ENCODE assay signal across 9 cellular contexts in the genomic region with DNA sequence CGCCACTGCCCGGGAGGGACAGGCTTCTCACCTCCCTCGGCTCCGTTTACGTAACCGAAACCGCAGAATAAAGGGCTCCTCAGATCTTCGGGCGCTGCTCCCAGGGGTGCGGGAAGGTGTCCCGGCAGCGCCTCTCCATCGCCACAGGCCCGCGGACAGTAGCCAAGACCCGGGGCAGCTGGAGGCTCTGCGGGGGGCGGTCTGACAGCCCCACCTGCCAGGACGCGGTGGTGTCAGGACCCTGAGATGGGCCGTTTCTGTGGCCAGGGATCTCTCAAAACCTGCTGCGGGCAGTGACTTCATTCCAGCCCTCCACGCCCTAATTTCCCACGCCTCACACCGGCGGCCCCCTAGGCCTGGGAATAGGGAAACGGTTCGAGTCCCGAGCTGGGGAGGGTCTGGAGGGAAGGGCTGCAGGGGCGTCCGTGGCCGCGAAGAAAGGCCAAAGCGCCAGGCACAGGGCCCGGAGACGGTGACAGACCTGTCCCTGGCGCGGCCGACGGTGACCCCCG. TPM values are rescaled to one million over a fixed set of nuclear protein-coding genes. Genes with fewer than 3 reads are reported as not detected.
DNase-seq lines count a peak whose midpoint lies in the region; ATAC-seq and TF ChIP-seq lines count a peak whose summit lies in the region.
"Not testable (repeated sequence)": the region's sequence is repeated elsewhere in the genome, so short reads cannot be mapped to it uniquely, and the experiment has no call there.
"Had no signal": no experiment of that assay in that cellular context is flagged by ENCODE, and none has a peak within 500 bp of the region (broad histone marks: within the 10 kb centered on the region; RNA-seq: fewer than 3 reads in every experiment).

No MANE protein-coding gene starts in this region.

- not testable (repeated sequence) for H3K9me3 ChIP-seq in CD8-positive, alpha-beta memory T cell (ENCODE audit: low read length); SK-N-SH; breast epithelium; left ventricle myocardium inferior (replicated peaks); naive thymus-derived CD4-positive, alpha-beta T cell (ENCODE audit: control insufficient read depth in 2 of 3, low read length in 3 of 3); stomach smooth muscle (ENCODE audit: control insufficient read depth in 2 of 2, low read length in 2 of 2)

- H3K9me3 Mint-ChIP-seq in CD8-positive, alpha-beta memory T cell; naive thymus-derived CD4-positive, alpha-beta T cell: not testable (repeated sequence)

- H3K4me1 Mint-ChIP-seq in CD8-positive, alpha-beta memory T cell; naive thymus-derived CD4-positive, alpha-beta T cell: not testable (repeated sequence)

- not testable (repeated sequence) for H3K27ac ChIP-seq in CD8-positive, alpha-beta memory T cell (ENCODE audit: low read depth, low read length); SK-N-SH (ENCODE audit: low read depth in 2 of 2, low read length in 1 of 2); naive thymus-derived CD4-positive, alpha-beta T cell (ENCODE audit: low read depth, low read length); stomach smooth muscle (ENCODE audit: low read length)
- H3K27ac ChIP-seq in breast epithelium (peak overlapping the region in 1 of 2 donors; percentile 68), left ventricle myocardium inferior (replicated peaks) (peak overlapping the region; percentile 87)

- TF ChIP-seq EP300 in SK-N-SH (IDR thresholded peaks at IDR 0.05; ENCODE audit: borderline replicate concordance in 1 of 2, low read depth in 1 of 2, low read length in 1 of 2), result not testable (repeated sequence)

- not testable (repeated sequence) for H3K4me3 ChIP-seq in CD8-positive, alpha-beta memory T cell (ENCODE audit: low read length)
- H3K4me3 ChIP-seq in SK-N-SH (ENCODE audit: low read depth in 2 of 2, low read length in 1 of 2) (peak overlapping the region in 1 of 2 experiments; percentile 41; a peak in 2 of 4 replicates), breast epithelium (peak overlapping the region; percentile 49 to 86 (median 58)), left ventricle myocardium inferior (peak overlapping the region; percentile 75), stomach smooth muscle (ENCODE audit: low read length in 2 of 2) (peak overlapping the region; percentile 43 to 74)
- H3K4me3 ChIP-seq in naive thymus-derived CD4-positive, alpha-beta T cell (ENCODE audit: low read length), result peak overlapping the region; percentile 24

- H3K4me3 Mint-ChIP-seq in CD8-positive, alpha-beta memory T cell, result peak overlapping the region; percentile 11 to 81 (median 68)
- peak overlapping the region; percentile 27 to 81 (median 60) for H3K4me3 Mint-ChIP-seq in naive thymus-derived CD4-positive, alpha-beta T cell

- peak in 3 of 5 donors; percentile 21 to 56 (median 42) for DNase-seq in CD8-positive, alpha-beta memory T cell
- DNase-seq in SK-N-SH, result peak; percentile 51
- DNase-seq in breast epithelium (ENCODE audit: low spot score in 2 of 2); left ventricle myocardium inferior: not testable (repeated sequence)
- peak in 2 of 9 donors; percentile 31 to 34 for DNase-seq in naive thymus-derived CD4-positive, alpha-beta T cell

- H3K9me2 ChIP-seq in SK-N-SH, result not testable (repeated sequence)

- H3K27me3 Mint-ChIP-seq in CD8-positive, alpha-beta memory T cell, result not testable (repeated sequence)
- peaks cover 0 to 22% (median 4%) of the 10 kb centered on the region in 5 donors for H3K27me3 Mint-ChIP-seq in naive thymus-derived CD4-positive, alpha-beta T cell

- 3% methylated on average over 12 of the region's 41 CpGs for WGBS in SK-N-SH (ENCODE audit: low lambda C conversion rate)

- ATAC-seq in GM19455 (IDR thresholded peaks at IDR 0.05; ENCODE audit: unreplicated experiment), result peak; percentile 3
- peak; percentile 14 for ATAC-seq in HG03175 (IDR thresholded peaks at IDR 0.05; ENCODE audit: unreplicated experiment)
- ATAC-seq in naive thymus-derived CD4-positive, alpha-beta T cell, result peak; percentile 22

- TF ChIP-seq POLR2A in breast epithelium (IDR thresholded peaks at IDR 0.05), result not testable (repeated sequence)

- H3K79me2 ChIP-seq in SK-N-SH (ENCODE audit: insufficient read depth), result not testable (repeated sequence)

- TF ChIP-seq CTCF in SK-N-SH (IDR thresholded peaks at IDR 0.05); breast epithelium (IDR thresholded peaks at IDR 0.05); left ventricle myocardium inferior (IDR thresholded peaks at IDR 0.05; ENCODE audit: borderline replicate concordance): not testable (repeated sequence)

- intact Hi-C loops in breast epithelium (cut with DNase I; ENCODE audit: low total_unique reads); left ventricle myocardium inferior (cut with micrococcal nuclease): not testable (repeated sequence)
- intact Hi-C loops in naive thymus-derived CD4-positive, alpha-beta T cell (cut with micrococcal nuclease), result loop anchor here (2.0 to 5.0 kb wide), 3 partner anchors 92 to 200 kb away; a partner anchor contains a TSS

- H3K36me3 Mint-ChIP-seq in CD8-positive, alpha-beta memory T cell; naive thymus-derived CD4-positive, alpha-beta T cell: not testable (repeated sequence)

- not testable (repeated sequence) for H3K27me3 ChIP-seq in CD8-positive, alpha-beta memory T cell (ENCODE audit: insufficient read depth, low read length, poor library complexity, severe bottlenecking); SK-N-SH (ENCODE audit: insufficient read depth); breast epithelium; left ventricle myocardium inferior (ENCODE audit: low read depth); naive thymus-derived CD4-positive, alpha-beta T cell (ENCODE audit: control insufficient read depth in 2 of 2, insufficient read depth in 2 of 2, low read length in 2 of 2); stomach smooth muscle (ENCODE audit: control insufficient read depth in 1 of 2, insufficient read depth in 2 of 2, low read length in 2 of 2)

- not testable (repeated sequence) for H3F3A ChIP-seq in SK-N-SH (replicated peaks; ENCODE audit: insufficient read depth)

- CTCF ChIA-PET in CD8-positive, alpha-beta memory T cell (lab: Charles Lee); SK-N-SH (lab: Yijun Ruan, JAX); naive thymus-derived CD4-positive, alpha-beta T cell (lab: Charles Lee): not testable (repeated sequence)

- POLR2A ChIA-PET in CD8-positive, alpha-beta memory T cell (lab: Charles Lee), result interaction anchor here (1.0 kb wide), 1 partner anchor 20 kb away, joined by 3 read pairs; no protein-coding TSS in a partner anchor
- POLR2A ChIA-PET in SK-N-SH (lab: Yijun Ruan, JAX); naive thymus-derived CD4-positive, alpha-beta T cell (lab: Charles Lee): not testable (repeated sequence)

- H4K20me1 ChIP-seq in SK-N-SH (ENCODE audit: insufficient read depth), result not testable (repeated sequence)

- TF ChIP-seq RAD21 in SK-N-SH (IDR thresholded peaks at IDR 0.05; ENCODE audit: low read length), result not testable (repeated sequence)

- not testable (repeated sequence) for H3K9ac ChIP-seq in SK-N-SH
- peak overlapping the region in 1 of 2 donors; percentile 36 for H3K9ac ChIP-seq in stomach smooth muscle (ENCODE audit: low read length in 2 of 2)

- peak overlapping the region in 2 of 8 donors; percentile 35 to 79 for H3K27ac Mint-ChIP-seq in CD8-positive, alpha-beta memory T cell
- not testable (repeated sequence) for H3K27ac Mint-ChIP-seq in naive thymus-derived CD4-positive, alpha-beta T cell

- H3K4me2 ChIP-seq in SK-N-SH, result peak overlapping the region; percentile 37; the same call in 1 of the 2 replicates

- not testable (repeated sequence) for H3K4me1 ChIP-seq in CD8-positive, alpha-beta memory T cell (ENCODE audit: insufficient read depth, low read length); SK-N-SH (ENCODE audit: control insufficient read depth in 1 of 2, insufficient read depth in 2 of 2, low read depth in 1 of 2, low read length in 1 of 2); breast epithelium; left ventricle myocardium inferior; naive thymus-derived CD4-positive, alpha-beta T cell (ENCODE audit: control insufficient read depth in 2 of 2, insufficient read depth in 2 of 2, low read length in 2 of 2); stomach smooth muscle (ENCODE audit: control insufficient read depth, insufficient read depth, low read length)

- H2AFZ ChIP-seq in SK-N-SH (ENCODE audit: low read depth), result not testable (repeated sequence)

- H3K36me3 ChIP-seq in CD8-positive, alpha-beta memory T cell (ENCODE audit: insufficient read depth, low read length); SK-N-SH (replicated peaks in 1 of 2; ENCODE audit: control insufficient read depth in 1 of 2, insufficient read depth in 2 of 2, low read length in 1 of 2); breast epithelium; left ventricle myocardium inferior; naive thymus-derived CD4-positive, alpha-beta T cell (ENCODE audit: control insufficient read depth in 2 of 3, insufficient read depth in 3 of 3, low read length in 3 of 3); stomach smooth muscle (ENCODE audit: control insufficient read depth in 2 of 2, insufficient read depth in 2 of 2, low read length in 2 of 2): not testable (repeated sequence)

RNA-seq across cellular contexts. Expression of a gene that starts 0.6 kb away (rescaled TPM):
- total RNA-seq in CD8-positive, alpha-beta memory T cell, result under 1 TPM; 0.37 to 0.38 TPM
- 0.79 TPM for polyA plus RNA-seq in CD8-positive, alpha-beta memory T cell
- polyA plus RNA-seq in SK-N-SH (2012; rRNA removed), result 0.05 and 0.10 TPM in 2 replicates
- 0.04 and 0.05 TPM in 2 replicates for polyA plus RNA-seq in SK-N-SH (2012; cell fraction: cytosol; rRNA removed)
- 0.11 and 0.33 TPM in 2 replicates for polyA plus RNA-seq in SK-N-SH (2012; cell fraction: nucleus; rRNA removed)
- total RNA-seq in breast epithelium, result 1 to 10 TPM; 2.9 to 4.3 (median 3.4) TPM
- total RNA-seq in left ventricle myocardium inferior, result 21.6 TPM
- total RNA-seq in naive thymus-derived CD4-positive, alpha-beta T cell, result 1 to 10 TPM in 1 of 5 experiments, under 1 TPM in 4; 0.02 to 3.4 (median 0.14) TPM
- polyA plus RNA-seq in naive thymus-derived CD4-positive, alpha-beta T cell, result under 1 TPM; 0.08 to 0.31 TPM
- total RNA-seq: SJSA1 had no signal
